13 cellular contexts compared by ENCODE assay signal in genomic region chr16:8928467-8928957, GRCh38. TPM values are rescaled to one million over a fixed set of nuclear protein-coding genes. Genes with fewer than 3 reads are reported as not detected.
DNase-seq lines count a peak whose midpoint lies in the region; ATAC-seq and TF ChIP-seq lines count a peak whose summit lies in the region.
"Had no signal": no experiment of that assay in that cellular context is flagged by ENCODE, and none has a peak within 500 bp of the region (broad histone marks: within the 10 kb centered on the region; RNA-seq: fewer than 3 reads in every experiment).

No MANE protein-coding gene starts in this region.

- DNase-seq in activated CD8-positive, alpha-beta memory T cell treated with anti-CD3 and anti-CD28 coated beads for 48 hours (ENCODE audit: low read depth in 2 of 3, low spot score in 2 of 3): peak in 2 of 3 experiments; percentile 15 to 26
- DNase-seq in activated CD8-positive, alpha-beta memory T cell treated with anti-CD3 and anti-CD28 coated beads, Interleukin-2, amount 50 U/mL, for 4 hours: no peak
- DNase-seq in T-helper 17 cell: no peak
- peak; percentile 8 to 50 for DNase-seq in foreskin fibroblast
- peak; percentile 70 for DNase-seq in stimulated activated CD8-positive, alpha-beta memory T cell treated with anti-CD3 and anti-CD28 coated beads, Interleukin-4, amount 100 ng/mL, for 48 hours
- no peak for DNase-seq in NCI-H526 treated with DMSO at 0.1 percent for 48 hours (lab: John Stamatoyannopoulos, UW)
- DNase-seq: activated naive CD8-positive, alpha-beta T cell treated with anti-CD3 and anti-CD28 coated beads, Interleukin-2, amount 10 ng/mL, durations not matched to agents 7 days and 5 days; effector CD8-positive, alpha-beta T cell; SW 1271 had no signal

- peaks cover 36% of the 10 kb centered on the region for H3K4me1 Mint-ChIP-seq in T-helper 17 cell

- H3K27me3 Mint-ChIP-seq in T-helper 17 cell: no peaks in the 10 kb centered on the region
- H3K27me3 Mint-ChIP-seq: activated naive CD8-positive, alpha-beta T cell treated with anti-CD3 and anti-CD28 coated beads, Interleukin-2, amount 10 ng/mL, durations not matched to agents 7 days and 5 days had no signal

- ATAC-seq in T-helper 17 cell: no peak
- ATAC-seq in GM18498 (IDR thresholded peaks at IDR 0.05; ENCODE audit: unreplicated experiment): no peak
- no peak for ATAC-seq in SK-N-SH treated with all-trans-retinoic acid at 6 μM for 48 hours

- peak overlapping the region; percentile 51 for H3K27ac Mint-ChIP-seq in T-helper 17 cell
- H3K27ac Mint-ChIP-seq: activated naive CD8-positive, alpha-beta T cell treated with anti-CD3 and anti-CD28 coated beads, Interleukin-2, amount 10 ng/mL, durations not matched to agents 7 days and 5 days had no signal

- H3K4me3 Mint-ChIP-seq in T-helper 17 cell: no peak overlapping the region
- H3K4me3 Mint-ChIP-seq: activated naive CD8-positive, alpha-beta T cell treated with anti-CD3 and anti-CD28 coated beads, Interleukin-2, amount 10 ng/mL, durations not matched to agents 7 days and 5 days; neural crest cell had no signal

- no peaks in the 10 kb centered on the region for H3K9me3 ChIP-seq in T-helper 17 cell (ENCODE audit: control insufficient read depth, low read length, poor library complexity, severe bottlenecking)
- H3K9me3 ChIP-seq: vagina had no signal

- no peak overlapping the region for H3K4me3 ChIP-seq in foreskin fibroblast (ENCODE audit: low read depth in 1 of 2, low read length in 2 of 2)
- H3K4me3 ChIP-seq: vagina had no signal

- H3K36me3 Mint-ChIP-seq in T-helper 17 cell (ENCODE audit: low read depth): peaks cover 2% of the 10 kb centered on the region

- TF ChIP-seq CTCF in foreskin fibroblast (IDR thresholded peaks at IDR 0.05; ENCODE audit: low read depth, low read length): no peak

TF ChIP-seq in SK-N-SH treated with all-trans-retinoic acid at 6 μM for 48 hours, 23 proteins besides CTCF, POLR2A, EP300 and RAD21:
- TF ChIP-seq RARB (CRISPR knock-in tag; IDR thresholded peaks at IDR 0.05): no peak
- TF ChIP-seq, protein P1, sequence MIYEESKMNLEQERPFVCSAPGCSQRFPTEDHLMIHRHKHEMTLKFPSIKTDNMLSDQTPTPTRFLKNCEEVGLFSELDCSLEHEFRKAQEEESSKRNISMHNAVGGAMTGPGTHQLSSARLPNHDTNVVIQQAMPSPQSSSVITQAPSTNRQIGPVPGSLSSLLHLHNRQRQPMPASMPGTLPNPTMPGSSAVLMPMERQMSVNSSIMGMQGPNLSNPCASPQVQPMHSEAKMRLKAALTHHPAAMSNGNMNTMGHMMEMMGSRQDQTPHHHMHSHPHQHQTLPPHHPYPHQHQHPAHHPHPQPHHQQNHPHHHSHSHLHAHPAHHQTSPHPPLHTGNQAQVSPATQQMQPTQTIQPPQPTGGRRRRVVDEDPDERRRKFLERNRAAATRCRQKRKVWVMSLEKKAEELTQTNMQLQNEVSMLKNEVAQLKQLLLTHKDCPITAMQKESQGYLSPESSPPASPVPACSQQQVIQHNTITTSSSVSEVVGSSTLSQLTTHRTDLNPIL (CRISPR knock-in tag; IDR thresholded peaks at IDR 0.05; ENCODE audit: low read depth): no peak
- no peak for TF ChIP-seq OSR1 (CRISPR knock-in tag; IDR thresholded peaks at IDR 0.05)
- no peak for TF ChIP-seq ZNF8 (CRISPR knock-in tag; IDR thresholded peaks at IDR 0.05)
- no peak for TF ChIP-seq PATZ1 (CRISPR knock-in tag; IDR thresholded peaks at IDR 0.05; ENCODE audit: borderline replicate concordance)
- TF ChIP-seq SNAI2 (CRISPR knock-in tag; IDR thresholded peaks at IDR 0.05): no peak
- no peak for TF ChIP-seq ZFP3 (CRISPR knock-in tag; IDR thresholded peaks at IDR 0.05)
- no peak for TF ChIP-seq ISL1 (CRISPR knock-in tag; IDR thresholded peaks at IDR 0.05)
- TF ChIP-seq ZNF70 (CRISPR knock-in tag; IDR thresholded peaks at IDR 0.05): no peak
- TF ChIP-seq ZFP30 (CRISPR knock-in tag; IDR thresholded peaks at IDR 0.05): no peak
- no peak for TF ChIP-seq ZC3H10 (CRISPR knock-in tag; IDR thresholded peaks at IDR 0.05)

RNA-seq across cellular contexts. Expression of gene USP7, which starts 35.2 kb away (rescaled TPM):
- total RNA-seq in T-helper 17 cell: 100 to 1,000 TPM; 259 to 282 TPM

RNA-seq across cellular contexts. Expression of gene LITAFD, which starts 46.4 kb away (rescaled TPM):
- total RNA-seq in T-helper 17 cell: under 1 TPM in 1 of 2 donors, not detected in 1; 0.75 TPM
- total RNA-seq: activated naive CD8-positive, alpha-beta T cell treated with anti-CD3 and anti-CD28 coated beads, Interleukin-2, amount 10 ng/mL, durations not matched to agents 7 days and 5 days; neural crest cell; vagina had no signal

RNA-seq across cellular contexts. Expression of gene CARHSP1, which starts 59.7 kb away (rescaled TPM):
- total RNA-seq in T-helper 17 cell: 10 to 100 TPM; 25.4 to 30.4 TPM

Comparison
In these comparisons a context has a peak if more than half of its experiments do, and no peak if none do; other contexts are left out.
1. DNase-seq: peak in activated CD8-positive, alpha-beta memory T cell treated with anti-CD3 and anti-CD28 coated beads for 48 hours (2 of 3), foreskin fibroblast (2 of 2) and stimulated activated CD8-positive, alpha-beta memory T cell treated with anti-CD3 and anti-CD28 coated beads, Interleukin-4, amount 100 ng/mL, for 48 hours (single experiment); none in activated CD8-positive, alpha-beta memory T cell treated with anti-CD3 and anti-CD28 coated beads, Interleukin-2, amount 50 U/mL, for 4 hours (single experiment), T-helper 17 cell (0 of 3) and NCI-H526 treated with DMSO at 0.1 percent for 48 hours (single experiment).